ENCODE assay signal across 8 cellular contexts in genomic region chr6:129686941-129687627, GRCh38. TPM values are rescaled to one million over a fixed set of nuclear protein-coding genes. Genes with fewer than 3 reads are reported as not detected.
A peak's percentile ranks its signal among the peaks of the same experiment; 100 is the strongest.
DNase-seq lines count a peak whose midpoint lies in the region; ATAC-seq, FAIRE-seq and TF ChIP-seq lines count a peak whose summit lies in the region.

No MANE protein-coding gene starts in this region.

- no peak overlapping the region for H3K4me3 Mint-ChIP-seq in activated T-cell treated with anti-CD3 and anti-CD28 coated beads, Interleukin-2, amount 50 U/mL, for 24 hours

- no peaks in the 10 kb centered on the region for H3K27me3 ChIP-seq in Loucy (ENCODE audit: insufficient read depth, low read length, poor library complexity, severe bottlenecking)
- H3K27me3 ChIP-seq in left lung, result no peaks in the 10 kb centered on the region

- TF ChIP-seq CTCF in Loucy (conservative IDR thresholded peaks at IDR 0.05; ENCODE audit: low read length), result no peak
- no peak for TF ChIP-seq CTCF in left lung (IDR thresholded peaks at IDR 0.05)

- no peaks in the 10 kb centered on the region for H3K27me3 Mint-ChIP-seq in activated T-cell treated with anti-CD3 and anti-CD28 coated beads, Interleukin-2, amount 50 U/mL, for 24 hours

- peak overlapping the region; percentile 76 for H3K27ac Mint-ChIP-seq in activated T-cell treated with anti-CD3 and anti-CD28 coated beads, Interleukin-2, amount 50 U/mL, for 24 hours

- H4K20me1 ChIP-seq in Loucy (ENCODE audit: insufficient read depth, low read length, poor library complexity, severe bottlenecking), result no peaks in the 10 kb centered on the region

- peak overlapping the region; percentile 38 for H3K4me3 ChIP-seq in Loucy (ENCODE audit: low read length, poor library complexity, severe bottlenecking)
- no peak overlapping the region for H3K4me3 ChIP-seq in left lung

- H3K36me3 Mint-ChIP-seq in activated T-cell treated with anti-CD3 and anti-CD28 coated beads, Interleukin-2, amount 50 U/mL, for 24 hours (ENCODE audit: low read depth), result no peaks in the 10 kb centered on the region

- peak; percentile 63 for ATAC-seq in GM21737 (IDR thresholded peaks at IDR 0.05; ENCODE audit: unreplicated experiment)
- peak; percentile 50 for ATAC-seq in left lung

- intact Hi-C loops in left lung (cut with DNase I), result no loop called here

- no peaks in the 10 kb centered on the region for H3K9me3 ChIP-seq in Loucy (ENCODE audit: insufficient read depth, low read depth, low read length)
- H3K9me3 ChIP-seq in left lung, result no peaks in the 10 kb centered on the region

- peak; percentile 32 for DNase-seq in GM03348 (ENCODE audit: low spot score)
- peak; percentile 45 for DNase-seq in activated T-cell treated with anti-CD3 and anti-CD28 coated beads, Interleukin-2, amount 50 U/mL, for 24 hours
- no peak for DNase-seq in left lung
- DNase-seq in DMS79 treated with DMSO at 0.1 percent for 48 hours (lab: John Stamatoyannopoulos, UW), result no peak
- DNase-seq in D341Med (ENCODE audit: low spot score), result no peak
- no peak for DNase-seq in RCC 7860 (ENCODE audit: low spot score)

- peaks cover 14% of the 10 kb centered on the region for H3F3A ChIP-seq in Loucy (ENCODE audit: low read depth)

- H3K9me3 Mint-ChIP-seq in activated T-cell treated with anti-CD3 and anti-CD28 coated beads, Interleukin-2, amount 50 U/mL, for 24 hours, result no peaks in the 10 kb centered on the region

- H3K27ac ChIP-seq in left lung, result peak overlapping the region; percentile 26 to 87

- no peak overlapping the region for H2AFZ ChIP-seq in Loucy (ENCODE audit: low read length)

- no peaks in the 10 kb centered on the region for H3K9me2 ChIP-seq in Loucy (replicated peaks; ENCODE audit: low read depth, low read length)

- no peak for FAIRE-seq in RCC 7860 (lab: Jason Lieb, UNC)

- peak overlapping the region; percentile 60 for H3K4me2 ChIP-seq in Loucy (ENCODE audit: low read depth, low read length, poor library complexity, severe bottlenecking)

- peaks cover 63% of the 10 kb centered on the region for H3K4me1 Mint-ChIP-seq in activated T-cell treated with anti-CD3 and anti-CD28 coated beads, Interleukin-2, amount 50 U/mL, for 24 hours (ENCODE audit: low read depth)

- H3K79me2 ChIP-seq in Loucy (ENCODE audit: insufficient read depth, low read length), result peaks cover 54% of the 10 kb centered on the region

- no peaks in the 10 kb centered on the region for H3K36me3 ChIP-seq in Loucy (ENCODE audit: insufficient read depth, low read length)
- H3K36me3 ChIP-seq in left lung, result no peaks in the 10 kb centered on the region

- peaks cover 78% of the 10 kb centered on the region for H3K4me1 ChIP-seq in Loucy (ENCODE audit: insufficient read depth, low read length, poor library complexity, severe bottlenecking)
- peaks cover 18 to 99% of the 10 kb centered on the region in 2 donors for H3K4me1 ChIP-seq in left lung

- peak overlapping the region; percentile 29 for H3K9ac ChIP-seq in Loucy (ENCODE audit: low read depth, low read length, poor library complexity, severe bottlenecking)

RNA-seq across cellular contexts. Expression of gene ARHGAP18, which starts 22.9 kb away (rescaled TPM):
- total RNA-seq in left lung, result 10 to 100 TPM; 46.0 to 46.1 TPM

Comparison
In these comparisons a context has a peak if more than half of its experiments do, and no peak if none do; other contexts are left out.
1. DNase-seq: peak in GM03348 (single experiment) and activated T-cell treated with anti-CD3 and anti-CD28 coated beads, Interleukin-2, amount 50 U/mL, for 24 hours (single experiment); none in left lung (0 of 2), DMS79 treated with DMSO at 0.1 percent for 48 hours (single experiment), D341Med (single experiment) and RCC 7860 (single experiment).